27 cellular contexts compared by ENCODE assay signal in genomic region chr4:24914460-24914859, GRCh38. TPM values are rescaled to one million over a fixed set of nuclear protein-coding genes. Genes with fewer than 3 reads are reported as not detected.
"Had no signal": no experiment of that assay in that cellular context is flagged by ENCODE, and none has a peak within 500 bp of the region (broad histone marks: within the 10 kb centered on the region; RNA-seq: fewer than 3 reads in every experiment).

No MANE protein-coding gene starts in this region.

- H3K9me3 ChIP-seq: pancreas, psoas muscle, right atrium auricular region, tibial artery had no signal

- H3K36me3 ChIP-seq: cardiac muscle cell had no signal

- H3K27me3 ChIP-seq: cardiac muscle cell, hepatocyte, pancreas, right atrium auricular region, tibial artery had no signal

- H3K36me3 Mint-ChIP-seq: immature natural killer cell had no signal

- H3K4me1 ChIP-seq: pancreas, psoas muscle had no signal

- H3K4me2 ChIP-seq: hepatocyte had no signal

- H3K27ac Mint-ChIP-seq: activated naive CD8-positive, alpha-beta T cell treated with anti-CD3 and anti-CD28 coated beads, Interleukin-2, amount 10 ng/mL, durations not matched to agents 7 days and 5 days; activated T-helper 2 cell treated with anti-CD3 and anti-CD28 coated beads, Interferon-gamma antibody, Interleukin-2, Interleukin-4, amounts not matched to agents 10 μg/mL and 5 μg/mL and 100 μg/mL, durations not matched to agents 14 hours and 24 hours and 36 hours; immature natural killer cell; natural killer cell; stimulated activated naive CD8-positive, alpha-beta T cell treated with anti-CD3 and anti-CD28 coated beads, Interleukin-15, amount 100 ng/mL, for 72 hours; T-helper 1 cell treated with Interleukin-12 subunit alpha and Interleukin-12 subunit beta and Interleukin-4 antibody, amounts not matched to agents 30 μg/mL and 1 μg/mL, for 36 hours had no signal

- H3K4me1 Mint-ChIP-seq: activated naive CD8-positive, alpha-beta T cell treated with anti-CD3 and anti-CD28 coated beads, Interleukin-2, amount 10 ng/mL, durations not matched to agents 7 days and 5 days had no signal

- DNase-seq: activated CD4-positive, alpha-beta T cell treated with anti-CD3 and anti-CD28 coated beads for 4 hours; activated CD4-positive, alpha-beta T cell treated with anti-CD3 and anti-CD28 coated beads, Interleukin-2, amount 50 U/mL, for 48 hours; activated CD4-positive, CD25-positive, alpha-beta regulatory T cell; activated CD8-positive, alpha-beta memory T cell treated with anti-CD3 and anti-CD28 coated beads, Interleukin-2, amount 50 U/mL, for 48 hours; activated naive CD4-positive, alpha-beta T cell treated with Interleukin-2 at 50 U/mL for 16 hours; activated naive CD8-positive, alpha-beta T cell treated with anti-CD3 and anti-CD28 coated beads, Interleukin-2, amount 10 ng/mL, durations not matched to agents 7 days and 5 days; activated T-cell treated with anti-CD3 and anti-CD28 coated beads, Interleukin-2, amount 50 U/mL, for 4 hours; amygdala; cortex of kidney; foreskin melanocyte; glutamatergic neuron; immature natural killer cell; left ventricle myocardium superior; midbrain; natural killer cell; pancreas; psoas muscle; stimulated activated CD4-positive, alpha-beta T cell treated with anti-CD3 and anti-CD28 coated beads, Interleukin-12 subunit alpha, Interleukin-12 subunit beta, amount 100 ng/mL, for 4 hours; stimulated activated naive CD8-positive, alpha-beta T cell treated with anti-CD3 and anti-CD28 coated beads, Interleukin-15, amount 100 ng/mL, for 72 hours; T1000; tibial artery had no signal

- H3K4me3 ChIP-seq: cardiac muscle cell, hepatocyte, pancreas, psoas muscle, right atrium auricular region, tibial artery had no signal

- H3K27ac ChIP-seq: cardiac muscle cell, hepatocyte, pancreas, psoas muscle, right atrium auricular region, tibial artery had no signal

- H3K4me3 Mint-ChIP-seq: activated naive CD8-positive, alpha-beta T cell treated with anti-CD3 and anti-CD28 coated beads, Interleukin-2, amount 10 ng/mL, durations not matched to agents 7 days and 5 days; activated T-cell treated with anti-CD3 and anti-CD28 coated beads, Interleukin-2, amount 50 U/mL, for 4 hours; immature natural killer cell; natural killer cell; stimulated activated naive CD8-positive, alpha-beta T cell treated with anti-CD3 and anti-CD28 coated beads, Interleukin-15, amount 100 ng/mL, for 72 hours; T-helper 1 cell treated with Interleukin-12 subunit alpha and Interleukin-12 subunit beta and Interleukin-4 antibody, amounts not matched to agents 30 μg/mL and 1 μg/mL, for 36 hours had no signal

RNA-seq across cellular contexts. Expression of gene CCDC149, which starts 1.6 kb away (rescaled TPM):
- total RNA-seq: activated CD8-positive, alpha-beta memory T cell treated with anti-CD3 and anti-CD28 coated beads for 36 hours; activated naive CD8-positive, alpha-beta T cell treated with anti-CD3 and anti-CD28 coated beads, Interleukin-2, amount 10 ng/mL, durations not matched to agents 7 days and 5 days; activated T-cell treated with anti-CD3 and anti-CD28 coated beads, Interleukin-2, amount 50 U/mL, for 4 hours; activated T-helper 2 cell treated with anti-CD3 and anti-CD28 coated beads, Interferon-gamma antibody, Interleukin-2, Interleukin-4, amounts not matched to agents 10 μg/mL and 5 μg/mL and 100 μg/mL, durations not matched to agents 14 hours and 24 hours and 36 hours had no signal
